Comparison of ENCODE assay signal across 18 cellular contexts in genomic region chr2:28365158-28365557, GRCh38. TPM values are rescaled to one million over a fixed set of nuclear protein-coding genes. Genes with fewer than 3 reads are reported as not detected.
DNase-seq lines count a peak whose midpoint lies in the region; ATAC-seq, FAIRE-seq and TF ChIP-seq lines count a peak whose summit lies in the region.
"Had no signal": no experiment of that assay in that cellular context is flagged by ENCODE, and none has a peak within 500 bp of the region (broad histone marks: within the 10 kb centered on the region; RNA-seq: fewer than 3 reads in every experiment).

No MANE protein-coding gene starts in this region.

- no peaks in the 10 kb centered on the region for H3K9me3 Mint-ChIP-seq in Calu3 (ENCODE audit: low read depth, unreplicated experiment)
- H3K9me3 Mint-ChIP-seq: memory B cell had no signal

- H3K36me3 ChIP-seq in endothelial cell of umbilical vein (ENCODE audit: control insufficient read depth in 2 of 2, extremely low read depth in 1 of 2, insufficient read depth in 2 of 2, low read length in 2 of 2) (no peaks in the 10 kb centered on the region), trophoblast cell (ENCODE audit: control insufficient read depth in 1 of 2, insufficient read depth in 2 of 2, low read length in 2 of 2) (no peaks in the 10 kb centered on the region)
- H3K36me3 ChIP-seq: ascending aorta, SJSA1 had no signal

- no peaks in the 10 kb centered on the region for H3K9me1 ChIP-seq in endothelial cell of umbilical vein (replicated peaks; ENCODE audit: control insufficient read depth, extremely low read depth, insufficient read depth, low read length)

- BruUV-seq in Calu3 (replicated peaks; lab: Mats Ljungman, UMichigan) (no TSS peak), endothelial cell of umbilical vein (replicated peaks; lab: Mats Ljungman, UMichigan) (no TSS peak)

- intact Hi-C loops in Calu3 (cut with micrococcal nuclease; ENCODE audit: unreplicated experiment) (no loop called here), endothelial cell of umbilical vein (cut with micrococcal nuclease) (no loop called here)

- H3K4me3 ChIP-seq in endothelial cell of umbilical vein (replicated peaks in 1 of 3; ENCODE audit: insufficient read depth in 1 of 3, low read depth in 1 of 3, low read length in 3 of 3), result no peak overlapping the region
- H3K4me3 ChIP-seq in trophoblast cell (ENCODE audit: low read depth, low read length), result no peak overlapping the region
- H3K4me3 ChIP-seq: ascending aorta, SJSA1 had no signal

- FAIRE-seq in endothelial cell of umbilical vein (lab: Jason Lieb, UNC), result no peak
- FAIRE-seq: GM18507, TTC549 had no signal

- H2AFZ ChIP-seq in endothelial cell of umbilical vein (ENCODE audit: low read depth, low read length) (no peak overlapping the region), trophoblast cell (ENCODE audit: insufficient read depth, low read length, poor library complexity) (no peak overlapping the region)

- peaks cover 17% of the 10 kb centered on the region for H3K79me1 ChIP-seq in trophoblast cell (ENCODE audit: low read length)

- no peak overlapping the region for H4K8ac ChIP-seq in trophoblast cell (ENCODE audit: low read depth, low read length)

- no peak overlapping the region for H2BK120ac ChIP-seq in trophoblast cell (ENCODE audit: insufficient read depth, low read length, poor library complexity)

- no peaks in the 10 kb centered on the region for H4K20me1 ChIP-seq in endothelial cell of umbilical vein (replicated peaks; ENCODE audit: control insufficient read depth, extremely low read depth, insufficient read depth, low read length)

- H3K23ac ChIP-seq in trophoblast cell (ENCODE audit: low read length), result no peak overlapping the region

- H3K27me3 Mint-ChIP-seq in Calu3 (ENCODE audit: unreplicated experiment), result no peaks in the 10 kb centered on the region

- no peak overlapping the region for H2BK5ac ChIP-seq in trophoblast cell (ENCODE audit: low read depth, low read length, poor library complexity)

- H3K4ac ChIP-seq in trophoblast cell (ENCODE audit: low read depth, low read length), result no peak overlapping the region

- TF ChIP-seq POLR2A in endothelial cell of umbilical vein (IDR thresholded peaks at IDR 0.05; ENCODE audit: low read depth, low read length), result no peak

- H2BK12ac ChIP-seq in trophoblast cell (ENCODE audit: low read length), result peak overlapping the region; percentile 53

- H3K9ac ChIP-seq in endothelial cell of umbilical vein (replicated peaks; ENCODE audit: extremely low read depth, insufficient read depth, low read length) (no peak overlapping the region), trophoblast cell (ENCODE audit: low read length) (no peak overlapping the region)

- DNase-seq in Calu3, result no peak
- peak; percentile 86 for DNase-seq in LHCN-M2 (ENCODE audit: low read depth)
- peak; percentile 11 for DNase-seq in endothelial cell of umbilical vein (ENCODE audit: low read depth, low spot score)
- no peak for DNase-seq in trophoblast cell
- no peak for DNase-seq in amygdala (lab: John Stamatoyannopoulos, UW)
- no peak for DNase-seq in stimulated activated CD4-positive, alpha-beta T cell treated with anti-CD3 and anti-CD28 coated beads, Interleukin-15, amount 100 ng/mL, for 24 hours
- DNase-seq: activated CD8-positive, alpha-beta memory T cell treated with anti-CD3 and anti-CD28 coated beads for 24 hours; activated effector memory CD4-positive, alpha-beta T cell treated with anti-CD3 and anti-CD28 coated beads, Interleukin-2, amount 50 U/mL, for 16 hours; glutamatergic neuron; NCI-H1930; NCI-H524 had no signal

- TF ChIP-seq CTCF in Calu3 (IDR thresholded peaks at IDR 0.05; ENCODE audit: unreplicated experiment), result no peak
- TF ChIP-seq CTCF in endothelial cell of umbilical vein (IDR thresholded peaks at IDR 0.05; ENCODE audit: extremely low read depth in 1 of 2, insufficient read depth in 1 of 2, low read depth in 1 of 2, low read length in 2 of 2), result no peak

- ATAC-seq in GM18873 (IDR thresholded peaks at IDR 0.05; ENCODE audit: low FRiP score, unreplicated experiment), result no peak
- ATAC-seq: sciatic nerve had no signal

- peaks cover 76% of the 10 kb centered on the region for H3K4me1 Mint-ChIP-seq in Calu3 (ENCODE audit: low read depth, unreplicated experiment)

- no peaks in the 10 kb centered on the region for H3K79me2 ChIP-seq in endothelial cell of umbilical vein (ENCODE audit: control insufficient read depth, insufficient read depth, low read length)
- H3K79me2 ChIP-seq in trophoblast cell (ENCODE audit: control insufficient read depth, insufficient read depth, low read length, poor library complexity), result peaks cover 2% of the 10 kb centered on the region

- H3K27me3 ChIP-seq in endothelial cell of umbilical vein (ENCODE audit: control insufficient read depth in 2 of 2, insufficient read depth in 2 of 2, low read length in 2 of 2) (no peaks in the 10 kb centered on the region), trophoblast cell (ENCODE audit: insufficient read depth, low read length) (no peaks in the 10 kb centered on the region)
- H3K27me3 ChIP-seq: ascending aorta, SJSA1 had no signal

- CTCF ChIA-PET in Calu3 (lab: Charles Lee) (interaction anchor here (1.0 kb wide), 1 partner anchor 9 kb away, joined by 3 read pairs; no protein-coding TSS in a partner anchor), endothelial cell of umbilical vein (lab: Charles Lee) (interaction anchor here (1.5 kb wide), 1 partner anchor 9 kb away, joined by 8 read pairs; no protein-coding TSS in a partner anchor)

- no peak overlapping the region for H3K14ac ChIP-seq in trophoblast cell (ENCODE audit: low read length)

- POLR2A ChIA-PET in endothelial cell of umbilical vein (lab: Charles Lee), result no interaction called here

- no CpG with 5 or more reads among the region's 8 CpGs for WGBS in trophoblast cell (ENCODE audit: extremely low coverage, insufficient coverage, insufficient read length)

- H4K12ac ChIP-seq in trophoblast cell (ENCODE audit: low read depth, low read length), result no peak overlapping the region

- peaks cover 22% of the 10 kb centered on the region for H3K4me1 ChIP-seq in endothelial cell of umbilical vein (ENCODE audit: control insufficient read depth, extremely low read depth, insufficient read depth, low read length)
- peaks cover 32 to 50% of the 10 kb centered on the region in 2 experiments for H3K4me1 ChIP-seq in trophoblast cell (ENCODE audit: control insufficient read depth in 1 of 2, insufficient read depth in 2 of 2, low read length in 2 of 2)
- H3K4me1 ChIP-seq: ascending aorta had no signal

- dilution Hi-C loops in endothelial cell of umbilical vein (cut with MboI; ENCODE audit: extremely low pct_ligation_motif_present, low sequenced_read_pairs), result no loop called here

- no peak overlapping the region for H3K27ac ChIP-seq in endothelial cell of umbilical vein (ENCODE audit: insufficient read depth, low read depth, low read length)
- H3K27ac ChIP-seq in trophoblast cell (ENCODE audit: low read depth, low read length), result no peak overlapping the region
- H3K27ac ChIP-seq: ascending aorta, SJSA1 had no signal

- H2AK5ac ChIP-seq in trophoblast cell (ENCODE audit: low read length), result peak overlapping the region; percentile 42

- peak overlapping the region; percentile 27 for H3K27ac Mint-ChIP-seq in Calu3 (ENCODE audit: unreplicated experiment)
- H3K27ac Mint-ChIP-seq: memory B cell had no signal

- H3K36me3 Mint-ChIP-seq in Calu3 (ENCODE audit: insufficient read depth, unreplicated experiment), result peaks cover 5% of the 10 kb centered on the region
- H3K36me3 Mint-ChIP-seq: memory B cell had no signal

- H3K18ac ChIP-seq in trophoblast cell (ENCODE audit: low read length), result no peak overlapping the region

- H3K4me3 Mint-ChIP-seq in Calu3 (ENCODE audit: low read depth, unreplicated experiment), result no peak overlapping the region
- H3K4me3 Mint-ChIP-seq: memory B cell had no signal

- H4K91ac ChIP-seq in trophoblast cell (ENCODE audit: low read depth, low read length), result no peak overlapping the region

- H3K9me3 ChIP-seq in endothelial cell of umbilical vein (replicated peaks; ENCODE audit: control insufficient read depth, insufficient read depth, low read length) (no peaks in the 10 kb centered on the region), trophoblast cell (ENCODE audit: insufficient read depth, low read depth, low read length) (no peaks in the 10 kb centered on the region)
- H3K9me3 ChIP-seq: ascending aorta, SJSA1 had no signal

- H3K4me2 ChIP-seq in endothelial cell of umbilical vein (ENCODE audit: insufficient read depth, low read length) (no peak overlapping the region), trophoblast cell (ENCODE audit: low read length) (no peak overlapping the region)

TF ChIP-seq in endothelial cell of umbilical vein, 7 proteins besides CTCF, POLR2A, EP300 and RAD21:
- TF ChIP-seq MYC (IDR thresholded peaks at IDR 0.05; ENCODE audit: low read depth, low read length), result no peak
- no peak for TF ChIP-seq POLR2AphosphoS5 (IDR thresholded peaks at IDR 0.05; ENCODE audit: insufficient read depth, low read depth, low read length)
- TF ChIP-seq MAX (IDR thresholded peaks at IDR 0.05; ENCODE audit: insufficient read depth, insufficient read length), result no peak
- no peak for TF ChIP-seq EZH2 (IDR thresholded peaks at IDR 0.05; ENCODE audit: borderline replicate concordance, low read depth, low read length, severe bottlenecking)
- TF ChIP-seq GATA2 (IDR thresholded peaks at IDR 0.05; ENCODE audit: insufficient read depth, insufficient read length, low read depth, low read length), result no peak
- no peak for TF ChIP-seq JUN (IDR thresholded peaks at IDR 0.05; ENCODE audit: borderline replicate concordance, insufficient read depth, insufficient read length, low read depth)
- no peak for TF ChIP-seq FOS (IDR thresholded peaks at IDR 0.05; ENCODE audit: borderline replicate concordance, insufficient read depth, low read length)

RNA-seq across cellular contexts. Expression of gene FOSL2, which starts 27.5 kb away (rescaled TPM):
- total RNA-seq in Calu3 (2022), result 53.7 and 57.3 TPM in 2 replicates
- 50.7 and 62.2 TPM in 2 replicates for total RNA-seq in LHCN-M2 (2014; rRNA removed)
- 46.8 TPM for polyA plus RNA-seq in LHCN-M2 (2012)
- total RNA-seq in endothelial cell of umbilical vein, result 83.7 and 85.3 TPM in 2 replicates
- polyA plus RNA-seq in endothelial cell of umbilical vein, result 43.9 and 45.2 TPM in 2 replicates
- polyA plus RNA-seq in endothelial cell of umbilical vein (2011; cell fraction: cytosol; rRNA removed), result 36.0 and 46.5 TPM in 2 replicates
- 94.5 and 112 TPM in 2 replicates for polyA plus RNA-seq in endothelial cell of umbilical vein (2011; cell fraction: nucleus; rRNA removed)
- polyA plus RNA-seq in endothelial cell of umbilical vein (2012), result 45.7 and 56.4 TPM in 2 replicates
- 94.9 and 98.0 TPM in 2 replicates for polyA minus RNA-seq in endothelial cell of umbilical vein
- 59.2 TPM for polyA minus RNA-seq in endothelial cell of umbilical vein (2011; cell fraction: cytosol; rRNA and poly(A)+ RNA removed)
- polyA minus RNA-seq in endothelial cell of umbilical vein (2011; cell fraction: nucleus; rRNA and poly(A)+ RNA removed), result 84.0 and 105 TPM in 2 replicates
- polyA plus RNA-seq in trophoblast cell (2013), result 25.9 and 27.5 TPM in 2 replicates

Comparison
In these comparisons a context has a peak if more than half of its experiments do, and no peak if none do; other contexts are left out.
1. DNase-seq: peak in LHCN-M2 (single experiment) and endothelial cell of umbilical vein (single experiment); none in Calu3 (single experiment), trophoblast cell (0 of 2), amygdala (0 of 56) and stimulated activated CD4-positive, alpha-beta T cell treated with anti-CD3 and anti-CD28 coated beads, Interleukin-15, amount 100 ng/mL, for 24 hours (single experiment).